In genomic region chr6:119495230-119495683, GRCh38 we compare ENCODE assay signal across 17 cellular contexts.
DNase-seq lines count a peak whose midpoint lies in the region; ATAC-seq, FAIRE-seq and TF ChIP-seq lines count a peak whose summit lies in the region.
"Had no signal": no experiment of that assay in that cellular context is flagged by ENCODE, and none has a peak within 500 bp of the region (broad histone marks: within the 10 kb centered on the region; RNA-seq: fewer than 3 reads in every experiment).

No MANE protein-coding gene starts in this region.

- intact Hi-C loops in colonic mucosa (cut with DNase I): no loop called here

- no peaks in the 10 kb centered on the region for H3K36me3 Mint-ChIP-seq in neural crest cell (ENCODE audit: low read depth)

- no peak overlapping the region for H3K9ac ChIP-seq in colonic mucosa (ENCODE audit: low read depth in 2 of 2, low read length in 2 of 2)

- ATAC-seq in GM18519 (IDR thresholded peaks at IDR 0.05; ENCODE audit: low FRiP score, unreplicated experiment) (no peak), GM21526 (IDR thresholded peaks at IDR 0.05; ENCODE audit: low FRiP score, unreplicated experiment) (no peak)
- ATAC-seq: activated naive CD4-positive, alpha-beta T cell treated with anti-CD3 and anti-CD28 coated beads, Interleukin-2, amount 50 U/mL, for 72 hours; effector memory CD8-positive, alpha-beta T cell; sciatic nerve; upper lobe of right lung had no signal

- no peaks in the 10 kb centered on the region for H3K4me1 ChIP-seq in colonic mucosa
- H3K4me1 ChIP-seq: upper lobe of right lung had no signal

- peak overlapping the region; percentile 37 for H3K27ac ChIP-seq in colonic mucosa
- H3K27ac ChIP-seq: neutrophil, upper lobe of right lung had no signal

- no peaks in the 10 kb centered on the region for H3K27me3 ChIP-seq in colonic mucosa
- H3K27me3 ChIP-seq: neutrophil, upper lobe of right lung had no signal

- FAIRE-seq in HTR-8/SVneo (lab: Jason Lieb, UNC): no peak
- FAIRE-seq: GM18507 had no signal

- H3K27me3 Mint-ChIP-seq in neural crest cell (ENCODE audit: low read depth): peaks cover 9% of the 10 kb centered on the region
- H3K27me3 Mint-ChIP-seq: effector memory CD8-positive, alpha-beta T cell had no signal

- H3K9me3 ChIP-seq in colonic mucosa: no peaks in the 10 kb centered on the region
- H3K9me3 ChIP-seq: neutrophil, upper lobe of right lung had no signal

- no peak overlapping the region for H3K4me3 ChIP-seq in colonic mucosa
- H3K4me3 ChIP-seq: upper lobe of right lung had no signal

- H3K4me3 Mint-ChIP-seq in neural crest cell: no peak overlapping the region
- H3K4me3 Mint-ChIP-seq: effector memory CD8-positive, alpha-beta T cell had no signal

- peaks cover 3% of the 10 kb centered on the region for H3K9me3 Mint-ChIP-seq in neural crest cell
- H3K9me3 Mint-ChIP-seq: effector memory CD8-positive, alpha-beta T cell had no signal

- H3K36me3 ChIP-seq in colonic mucosa: no peaks in the 10 kb centered on the region
- H3K36me3 ChIP-seq: neutrophil, upper lobe of right lung had no signal

- peak; percentile 30 for DNase-seq in HT-29 (ENCODE audit: low spot score)
- peak; percentile 88 for DNase-seq in NCI-H774 (lab: John Stamatoyannopoulos, UW)
- DNase-seq in colonic mucosa: peak; percentile 72
- DNase-seq in neural crest cell (ENCODE audit: low read depth, low spot score): no peak
- DNase-seq in HTR-8/SVneo (ENCODE audit: insufficient read length, low spot score): no peak
- no peak for DNase-seq in activated CD4-positive, alpha-beta T cell treated with anti-CD3 and anti-CD28 coated beads for 48 hours
- DNase-seq: activated CD4-positive, alpha-beta T cell treated with anti-CD3 and anti-CD28 coated beads for 4 hours; Calu3; effector memory CD8-positive, alpha-beta T cell; NCI-H2107; upper lobe of right lung had no signal

- peak overlapping the region; percentile 38 for H3K27ac Mint-ChIP-seq in neural crest cell (ENCODE audit: unreplicated experiment)
- H3K27ac Mint-ChIP-seq: activated naive CD4-positive, alpha-beta T cell treated with anti-CD3 and anti-CD28 coated beads, Interleukin-2, amount 50 U/mL, for 72 hours; effector memory CD8-positive, alpha-beta T cell had no signal

- no peak for TF ChIP-seq CTCF in colonic mucosa (IDR thresholded peaks at IDR 0.05)
- TF ChIP-seq CTCF in neural crest cell (conservative IDR thresholded peaks at IDR 0.05): no peak

- H3K4me1 Mint-ChIP-seq in neural crest cell: no peaks in the 10 kb centered on the region

Comparison
In these comparisons a context has a peak if more than half of its experiments do, and no peak if none do; other contexts are left out.
1. DNase-seq: peak in HT-29 (single experiment), NCI-H774 (single experiment) and colonic mucosa (single experiment); none in neural crest cell (single experiment), HTR-8/SVneo (single experiment) and activated CD4-positive, alpha-beta T cell treated with anti-CD3 and anti-CD28 coated beads for 48 hours (single experiment).